ENCODE assay signal across 25 cellular contexts in genomic region chr15:75591655-75592364, GRCh38. TPM values are rescaled to one million over a fixed set of nuclear protein-coding genes. Genes with fewer than 3 reads are reported as not detected.
DNase-seq lines count a peak whose midpoint lies in the region; ATAC-seq and TF ChIP-seq lines count a peak whose summit lies in the region.
"Had no signal": no experiment of that assay in that cellular context is flagged by ENCODE, and none has a peak within 500 bp of the region (broad histone marks: within the 10 kb centered on the region; RNA-seq: fewer than 3 reads in every experiment).

No MANE protein-coding gene starts in this region.

- H3K9me3 Mint-ChIP-seq in endodermal cell (no peaks in the 10 kb centered on the region), neural crest cell (no peaks in the 10 kb centered on the region)
- H3K9me3 Mint-ChIP-seq: CD4-positive, alpha-beta T cell had no signal

- no peak for DNase-seq in Right ventricle myocardium superior
- DNase-seq in Right ventricle myocardium inferior (ENCODE audit: missing footprints) = no peak
- DNase-seq in endodermal cell = no peak
- no peak for DNase-seq in neural crest cell (ENCODE audit: low read depth, low spot score)
- DNase-seq in thyroid gland = no peak
- DNase-seq in mesenchymal stem cell = no peak
- DNase-seq in left lobe of liver (ENCODE audit: low spot score) = no peak
- DNase-seq: ACHN; CD4-positive, alpha-beta T cell; COR-L47; DMS 273 treated with DMSO at 0.1 percent for 48 hours; DMS79 treated with DMSO at 0.1 percent for 48 hours; GOT3; NCI-H1092 treated with DMSO at 0.1 percent for 48 hours; NCI-H1436 treated with DMSO at 0.1 percent for 48 hours; NCI-H2081; NCI-H2171; NCI-H524 treated with DMSO at 0.1 percent for 48 hours; NCI-H82 had no signal

- no peak overlapping the region for H3K4me2 ChIP-seq in mesenchymal stem cell (ENCODE audit: low read length, poor library complexity, severe bottlenecking)
- H3K4me2 ChIP-seq: BLaER1, KMS-11 had no signal

- peak overlapping the region; percentile 7 for H3K27ac ChIP-seq in endodermal cell (ENCODE audit: low read depth, low read length)
- peak overlapping the region in 2 of 3 donors; percentile 0 to 50 for H3K27ac ChIP-seq in thyroid gland
- H3K27ac ChIP-seq in mesenchymal stem cell (ENCODE audit: low read length, poor library complexity, severe bottlenecking) = no peak overlapping the region
- H3K27ac ChIP-seq: 22Rv1, BLaER1, KMS-11, SK-N-MC had no signal

- H3K14ac ChIP-seq in mesenchymal stem cell (ENCODE audit: low read length in 2 of 2) = no peak overlapping the region

- H4K91ac ChIP-seq in mesenchymal stem cell (ENCODE audit: low read length) = no peak overlapping the region

- no peak overlapping the region for H2AK5ac ChIP-seq in mesenchymal stem cell (ENCODE audit: low read length, severe bottlenecking)

- H3K9me3 ChIP-seq in endodermal cell (ENCODE audit: control insufficient read depth, low read length) (no peaks in the 10 kb centered on the region), thyroid gland (no peaks in the 10 kb centered on the region), mesenchymal stem cell (ENCODE audit: control insufficient read depth, low read length) (no peaks in the 10 kb centered on the region)
- H3K9me3 ChIP-seq: BLaER1 had no signal

- H3K27ac Mint-ChIP-seq in endodermal cell (peak overlapping the region; percentile 56), neural crest cell (ENCODE audit: unreplicated experiment) (peak overlapping the region; percentile 3)
- H3K27ac Mint-ChIP-seq: CD4-positive, alpha-beta T cell had no signal

- H3K4me1 ChIP-seq in endodermal cell (ENCODE audit: control insufficient read depth, insufficient read depth, low read length) (peaks cover 6% of the 10 kb centered on the region), thyroid gland (peaks cover 25 to 26% of the 10 kb centered on the region in 2 donors), mesenchymal stem cell (ENCODE audit: control insufficient read depth, insufficient read depth, low read depth, low read length) (no peaks in the 10 kb centered on the region)
- H3K4me1 ChIP-seq: BLaER1 had no signal

- H3K9ac ChIP-seq in endodermal cell (ENCODE audit: extremely low read depth, low read length, poor library complexity, severe bottlenecking) = no peak overlapping the region
- H3K9ac ChIP-seq in mesenchymal stem cell (ENCODE audit: low read length) = no peak overlapping the region
- H3K9ac ChIP-seq: BLaER1, KMS-11 had no signal

- ATAC-seq in Right ventricle myocardium superior (ENCODE audit: poor library complexity) (peak; percentile 72), Right ventricle myocardium inferior (no peak), GM21423 (IDR thresholded peaks at IDR 0.05; ENCODE audit: unreplicated experiment) (no peak), left lobe of liver (no peak)
- ATAC-seq: GM12878 had no signal

- H3K23ac ChIP-seq in mesenchymal stem cell (ENCODE audit: low read length in 2 of 2) = no peak overlapping the region

- H3K4ac ChIP-seq in mesenchymal stem cell (ENCODE audit: low read depth in 1 of 2, low read length in 2 of 2) = no peak overlapping the region

- TF ChIP-seq CTCF in endodermal cell (conservative IDR thresholded peaks at IDR 0.05) = no peak
- no peak for TF ChIP-seq CTCF in neural crest cell (conservative IDR thresholded peaks at IDR 0.05)
- TF ChIP-seq CTCF in thyroid gland (IDR thresholded peaks at IDR 0.05) = no peak

- peaks cover 20% of the 10 kb centered on the region for H3K36me3 ChIP-seq in endodermal cell (ENCODE audit: control insufficient read depth, insufficient read depth, low read length)
- H3K36me3 ChIP-seq in thyroid gland = no peaks in the 10 kb centered on the region
- peaks cover 14 to 57% of the 10 kb centered on the region in 2 experiments for H3K36me3 ChIP-seq in mesenchymal stem cell (ENCODE audit: control insufficient read depth in 1 of 2, insufficient read depth in 2 of 2, low read depth in 1 of 2, low read length in 2 of 2)

- 84 to 85% methylated on average over 4 of the region's 4 CpGs for WGBS in endodermal cell (ENCODE audit: insufficient coverage in 1 of 2, insufficient read length in 1 of 2), 2 experiments
- 82 to 90% methylated on average over 4 of the region's 4 CpGs for WGBS in thyroid gland, 2 donors
- 99% methylated on average over 4 of the region's 4 CpGs for WGBS in mesenchymal stem cell

- no peak overlapping the region for H2BK15ac ChIP-seq in mesenchymal stem cell (ENCODE audit: low read depth, poor library complexity, severe bottlenecking)

- no peak overlapping the region for H2BK5ac ChIP-seq in mesenchymal stem cell (ENCODE audit: low read depth, low read length, poor library complexity, severe bottlenecking)

- H2BK12ac ChIP-seq in mesenchymal stem cell (ENCODE audit: low read length in 2 of 2) = no peak overlapping the region

- H3K4me1 Mint-ChIP-seq in endodermal cell (peaks cover 7% of the 10 kb centered on the region), neural crest cell (peaks cover 7% of the 10 kb centered on the region)

- H3K27me3 ChIP-seq in endodermal cell (ENCODE audit: control insufficient read depth, insufficient read depth, low read length, poor library complexity, severe bottlenecking) (no peaks in the 10 kb centered on the region), thyroid gland (no peaks in the 10 kb centered on the region), mesenchymal stem cell (ENCODE audit: control insufficient read depth in 1 of 2, insufficient read depth in 1 of 2, low read length in 2 of 2) (no peaks in the 10 kb centered on the region)
- H3K27me3 ChIP-seq: BLaER1 had no signal

- peak overlapping the region; percentile 4 for H3K4me3 Mint-ChIP-seq in endodermal cell
- no peak overlapping the region for H3K4me3 Mint-ChIP-seq in neural crest cell
- H3K4me3 Mint-ChIP-seq: CD4-positive, alpha-beta T cell had no signal

- H2AFZ ChIP-seq in mesenchymal stem cell (ENCODE audit: low read depth, low read length) = no peak overlapping the region

- peaks cover 33% of the 10 kb centered on the region for H3K36me3 Mint-ChIP-seq in endodermal cell (ENCODE audit: low read depth)
- peaks cover 4% of the 10 kb centered on the region for H3K36me3 Mint-ChIP-seq in neural crest cell (ENCODE audit: low read depth)

- intact Hi-C loops in Right ventricle myocardium superior (cut with DNase I) = no loop called here
- intact Hi-C loops in Right ventricle myocardium inferior (cut with DNase I) = no loop called here
- intact Hi-C loops in thyroid gland (cut with DNase I) = no loop called here

- no peak overlapping the region for H2BK120ac ChIP-seq in mesenchymal stem cell (ENCODE audit: low read depth, low read length)

- no peak overlapping the region for H4K8ac ChIP-seq in mesenchymal stem cell (ENCODE audit: low read length)

- no peak overlapping the region for H3K18ac ChIP-seq in mesenchymal stem cell (ENCODE audit: low read depth in 1 of 2, low read length in 2 of 2)

- TF ChIP-seq POLR2A in thyroid gland (IDR thresholded peaks at IDR 0.05) = no peak

- peak overlapping the region; percentile 70 for H3K4me3 ChIP-seq in endodermal cell (ENCODE audit: low read length)
- no peak overlapping the region for H3K4me3 ChIP-seq in thyroid gland (replicated peaks in 1 of 3)
- H3K4me3 ChIP-seq in mesenchymal stem cell (ENCODE audit: insufficient read depth in 1 of 2, low read depth in 1 of 2, low read length in 2 of 2) = no peak overlapping the region
- H3K4me3 ChIP-seq: BLaER1, GM12878, SK-N-MC had no signal

- H3K27me3 Mint-ChIP-seq in endodermal cell (ENCODE audit: insufficient read depth) (no peaks in the 10 kb centered on the region), neural crest cell (ENCODE audit: low read depth) (no peaks in the 10 kb centered on the region)
- H3K27me3 Mint-ChIP-seq: CD4-positive, alpha-beta T cell had no signal

- H3K79me1 ChIP-seq in mesenchymal stem cell (replicated peaks; ENCODE audit: low read length, poor library complexity, severe bottlenecking) = peaks cover 6% of the 10 kb centered on the region

RNA-seq across cellular contexts. Expression of gene PTPN9, which starts 12.7 kb away (rescaled TPM):
- total RNA-seq in Right ventricle myocardium superior = 7.2 TPM
- 9.3 TPM for total RNA-seq in Right ventricle myocardium inferior
- total RNA-seq in endodermal cell = 10 to 100 TPM; 49.1 to 53.5 TPM
- polyA plus RNA-seq in endodermal cell (2013, experiment 1 of 2) = 30.5 TPM
- polyA plus RNA-seq in endodermal cell (2013, experiment 2 of 2) = 29.3 TPM
- 41.1 and 42.0 TPM in 2 replicates for total RNA-seq in neural crest cell
- total RNA-seq in thyroid gland = 10 to 100 TPM; 66.4 to 83.5 (median 73.6) TPM
- 37.9 TPM for polyA plus RNA-seq in mesenchymal stem cell (2013, experiment 1 of 2)
- 37.5 TPM for polyA plus RNA-seq in mesenchymal stem cell (2013, experiment 2 of 2)
- total RNA-seq in left lobe of liver = 9.2 TPM

RNA-seq across cellular contexts. Expression of gene SNUPN, which starts 33.7 kb away (rescaled TPM):
- total RNA-seq in Right ventricle myocardium superior (16.9 TPM), Right ventricle myocardium inferior (19.4 TPM), endodermal cell (10 to 100 TPM; 17.2 to 26.4 TPM), neural crest cell (20.9 and 21.3 TPM in 2 replicates), thyroid gland (10 to 100 TPM; 24.7 to 31.8 (median 27.8) TPM), left lobe of liver (10.1 TPM)
- 20.7 TPM for polyA plus RNA-seq in endodermal cell (2013, experiment 1 of 2)
- polyA plus RNA-seq in endodermal cell (2013, experiment 2 of 2) = 16.8 TPM
- polyA plus RNA-seq in mesenchymal stem cell (2013, experiment 1 of 2) = 21.7 TPM
- 20.5 TPM for polyA plus RNA-seq in mesenchymal stem cell (2013, experiment 2 of 2)

RNA-seq across cellular contexts. Expression of gene IMP3, which starts 48.2 kb away (rescaled TPM):
- total RNA-seq in Right ventricle myocardium superior (41.7 TPM), Right ventricle myocardium inferior (43.3 TPM), endodermal cell (10 to 100 TPM; 52.2 to 58.2 TPM), neural crest cell (79.4 and 84.3 TPM in 2 replicates), thyroid gland (100 to 1,000 TPM in 2 of 4 donors, 10 to 100 TPM in 2; 75.2 to 187 (median 133) TPM), left lobe of liver (42.0 TPM)
- polyA plus RNA-seq in endodermal cell (2013, experiment 1 of 2) = 38.3 TPM
- 34.4 TPM for polyA plus RNA-seq in endodermal cell (2013, experiment 2 of 2)
- 49.0 TPM for polyA plus RNA-seq in mesenchymal stem cell (2013, experiment 1 of 2)
- 48.8 TPM for polyA plus RNA-seq in mesenchymal stem cell (2013, experiment 2 of 2)

RNA-seq across cellular contexts. Expression of gene SNX33, which starts 55.9 kb away (rescaled TPM):
- total RNA-seq in Right ventricle myocardium superior (12.4 TPM), Right ventricle myocardium inferior (13.3 TPM), endodermal cell (10 to 100 TPM; 18.9 to 23.2 TPM), neural crest cell (22.2 and 23.4 TPM in 2 replicates), thyroid gland (10 to 100 TPM; 22.8 to 28.7 (median 26.5) TPM), left lobe of liver (12.7 TPM)
- polyA plus RNA-seq in endodermal cell (2013, experiment 1 of 2) = 13.1 TPM
- 14.2 TPM for polyA plus RNA-seq in endodermal cell (2013, experiment 2 of 2)
- polyA plus RNA-seq in mesenchymal stem cell (2013, experiment 1 of 2) = 23.0 TPM
- 22.6 TPM for polyA plus RNA-seq in mesenchymal stem cell (2013, experiment 2 of 2)
